ENCODE assay signal across 21 cellular contexts in genomic region chr11:133598879-133599278, GRCh38.
"Had no signal": no experiment of that assay in that cellular context is flagged by ENCODE, and none has a peak within 500 bp of the region (broad histone marks: within the 10 kb centered on the region; RNA-seq: fewer than 3 reads in every experiment).

No MANE protein-coding gene starts in this region.

- FAIRE-seq: RCC 7860 had no signal

- DNase-seq: KBM-7, MV-4-11, NCI-H1048, NCI-H1105, NCI-H1417, NCI-H1436 treated with DMSO at 0.1 percent for 48 hours, NCI-H1694 treated with DMSO at 0.1 percent for 48 hours, NCI-H1930, NCI-H2081, NCI-H2107, NCI-H2171, NCI-H226, NCI-H446, NCI-H510A, NCI-H524 treated with DMSO at 0.1 percent for 48 hours, NCI-H69, NCI-H774, Right ventricle myocardium superior, RPMI8226 had no signal

- ATAC-seq: SK-N-SH treated with all-trans-retinoic acid at 6 μM for 48 hours had no signal
